18 cellular contexts compared by ENCODE assay signal in genomic region chr1:76669146-76669545, GRCh38.
A peak's percentile ranks its signal among the peaks of the same experiment; 100 is the strongest.
DNase-seq lines count a peak whose midpoint lies in the region; ATAC-seq and TF ChIP-seq lines count a peak whose summit lies in the region.
"Had no signal": no experiment of that assay in that cellular context is flagged by ENCODE, and none has a peak within 500 bp of the region (broad histone marks: within the 10 kb centered on the region; RNA-seq: fewer than 3 reads in every experiment).

No MANE protein-coding gene starts in this region.

- H3K4me1 Mint-ChIP-seq in naive thymus-derived CD8-positive, alpha-beta T cell, result peaks cover 0 to 3% (median 0%) of the 10 kb centered on the region in 4 donors
- H3K4me1 Mint-ChIP-seq: CD4-positive, CD25-positive, alpha-beta regulatory T cell; GM23338; H9 had no signal

- H3K4me2 ChIP-seq in osteoblast (ENCODE audit: insufficient read depth, low read length), result no peak overlapping the region
- H3K4me2 ChIP-seq: GM23338 had no signal

- POLR2A ChIA-PET in naive thymus-derived CD8-positive, alpha-beta T cell (lab: Charles Lee), result no interaction called here

- no peak overlapping the region for H2AFZ ChIP-seq in osteoblast (ENCODE audit: low read length)
- H2AFZ ChIP-seq: GM23338 had no signal

- peaks cover 0 to 6% (median 2%) of the 10 kb centered on the region in 9 donors for H3K9me3 Mint-ChIP-seq in naive thymus-derived CD8-positive, alpha-beta T cell

- H3K36me3 ChIP-seq in osteoblast (ENCODE audit: insufficient read depth, low read length), result no peaks in the 10 kb centered on the region
- H3K36me3 ChIP-seq: BLaER1 had no signal

- H4K20me1 ChIP-seq in osteoblast (ENCODE audit: insufficient read depth, low read length), result no peaks in the 10 kb centered on the region
- H4K20me1 ChIP-seq: BLaER1 had no signal

- no peak for TF ChIP-seq CTCF in osteoblast (IDR thresholded peaks at IDR 0.05; ENCODE audit: extremely low read depth, low read depth, low read length)

- no peaks in the 10 kb centered on the region for H3K9me3 ChIP-seq in osteoblast (ENCODE audit: low read depth, low read length)
- H3K9me3 ChIP-seq: Caco-2 had no signal

- H3K36me3 Mint-ChIP-seq in naive thymus-derived CD8-positive, alpha-beta T cell, result peaks cover 0 to 3% (median 0%) of the 10 kb centered on the region in 3 donors
- H3K36me3 Mint-ChIP-seq: CD4-positive, CD25-positive, alpha-beta regulatory T cell; CD8-positive, alpha-beta T cell had no signal

- ATAC-seq in left lobe of liver (peak; percentile 45), GM18909 (IDR thresholded peaks at IDR 0.05; ENCODE audit: poor library complexity, unreplicated experiment) (no peak), SK-N-SH treated with all-trans-retinoic acid at 6 μM for 48 hours (no peak)
- no peak for ATAC-seq in naive thymus-derived CD8-positive, alpha-beta T cell
- ATAC-seq: CD8-positive, alpha-beta T cell; GM23338; HCT116 had no signal

- H3K4me3 ChIP-seq in osteoblast (ENCODE audit: insufficient read depth, low read length), result no peak overlapping the region
- H3K4me3 ChIP-seq: BLaER1, GM23338 had no signal

- peaks cover 0 to 3% (median 0%) of the 10 kb centered on the region in 5 donors for H3K27me3 Mint-ChIP-seq in naive thymus-derived CD8-positive, alpha-beta T cell
- H3K27me3 Mint-ChIP-seq: B cell; CD4-positive, CD25-positive, alpha-beta regulatory T cell had no signal

- H3K27ac ChIP-seq in osteoblast (ENCODE audit: low read depth, low read length), result no peak overlapping the region
- H3K27ac ChIP-seq: BLaER1, C4-2B had no signal

- H3K4me3 Mint-ChIP-seq in naive thymus-derived CD8-positive, alpha-beta T cell, result no peak overlapping the region
- H3K4me3 Mint-ChIP-seq: B cell; CD4-positive, CD25-positive, alpha-beta regulatory T cell; CD8-positive, alpha-beta T cell; GM23338; H9 had no signal

- H3K27me3 ChIP-seq in osteoblast (ENCODE audit: insufficient read depth, low read length), result no peaks in the 10 kb centered on the region
- H3K27me3 ChIP-seq: BLaER1 had no signal

- no peak overlapping the region for H3K27ac Mint-ChIP-seq in naive thymus-derived CD8-positive, alpha-beta T cell
- H3K27ac Mint-ChIP-seq: B cell; CD4-positive, CD25-positive, alpha-beta regulatory T cell; CD8-positive, alpha-beta T cell; GM23338; H9 had no signal

- H3K4me1 ChIP-seq in osteoblast (ENCODE audit: insufficient read depth, low read length), result no peaks in the 10 kb centered on the region

- H3K79me2 ChIP-seq in osteoblast (ENCODE audit: insufficient read depth, low read length), result no peaks in the 10 kb centered on the region

- peak; percentile 47 for DNase-seq in Ammon's horn (ENCODE audit: low spot score)
- peak; percentile 5 for DNase-seq in NCI-H69 (lab: John Stamatoyannopoulos, UW)
- peak; percentile 53 for DNase-seq in left lobe of liver (ENCODE audit: low spot score)
- DNase-seq in osteoblast (ENCODE audit: insufficient read length, low spot score, missing footprints), result peak; percentile 26
- no peak for DNase-seq in naive thymus-derived CD8-positive, alpha-beta T cell
- DNase-seq: Caco-2; CD4-positive, CD25-positive, alpha-beta regulatory T cell; CD8-positive, alpha-beta T cell; DMS153; DND-41; H9 had no signal

TF ChIP-seq in SK-N-SH treated with all-trans-retinoic acid at 6 μM for 48 hours, 23 proteins besides CTCF, POLR2A, EP300 and RAD21:
- TF ChIP-seq ZNF565 (CRISPR knock-in tag; conservative IDR thresholded peaks at IDR 0.05; ENCODE audit: low read depth), result no peak
- TF ChIP-seq PATZ1 (CRISPR knock-in tag; IDR thresholded peaks at IDR 0.05; ENCODE audit: borderline replicate concordance), result no peak
- TF ChIP-seq TOX (CRISPR knock-in tag; IDR thresholded peaks at IDR 0.05; ENCODE audit: borderline replicate concordance), result no peak
- TF ChIP-seq BACH2 (CRISPR knock-in tag; IDR thresholded peaks at IDR 0.05; ENCODE audit: borderline replicate concordance), result no peak
- TF ChIP-seq, protein P1, sequence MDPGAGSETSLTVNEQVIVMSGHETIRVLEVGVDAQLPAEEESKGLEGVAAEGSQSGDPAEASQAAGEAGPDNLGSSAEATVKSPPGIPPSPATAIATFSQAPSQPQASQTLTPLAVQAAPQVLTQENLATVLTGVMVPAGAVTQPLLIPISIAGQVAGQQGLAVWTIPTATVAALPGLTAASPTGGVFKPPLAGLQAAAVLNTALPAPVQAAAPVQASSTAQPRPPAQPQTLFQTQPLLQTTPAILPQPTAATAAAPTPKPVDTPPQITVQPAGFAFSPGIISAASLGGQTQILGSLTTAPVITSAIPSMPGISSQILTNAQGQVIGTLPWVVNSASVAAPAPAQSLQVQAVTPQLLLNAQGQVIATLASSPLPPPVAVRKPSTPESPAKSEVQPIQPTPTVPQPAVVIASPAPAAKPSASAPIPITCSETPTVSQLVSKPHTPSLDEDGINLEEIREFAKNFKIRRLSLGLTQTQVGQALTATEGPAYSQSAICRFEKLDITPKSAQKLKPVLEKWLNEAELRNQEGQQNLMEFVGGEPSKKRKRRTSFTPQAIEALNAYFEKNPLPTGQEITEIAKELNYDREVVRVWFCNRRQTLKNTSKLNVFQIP (CRISPR knock-in tag; IDR thresholded peaks at IDR 0.05; ENCODE audit: borderline replicate concordance, low read depth), result no peak

Comparison
In these comparisons a context has a peak if more than half of its experiments do, and no peak if none do; other contexts are left out.
1. DNase-seq: peak in Ammon's horn (single experiment), NCI-H69 (single experiment), left lobe of liver (single experiment) and osteoblast (single experiment); none in naive thymus-derived CD8-positive, alpha-beta T cell (0 of 10).